In genomic region chr4:1105662-1106061, GRCh38 we compare ENCODE assay signal across 12 cellular contexts.
"Had no signal": no experiment of that assay in that cellular context is flagged by ENCODE, and none has a peak within 500 bp of the region (broad histone marks: within the 10 kb centered on the region; RNA-seq: fewer than 3 reads in every experiment).

No MANE protein-coding gene starts in this region.

- DNase-seq: activated CD4-positive, alpha-beta memory T cell treated with anti-CD3 and anti-CD28 coated beads for 36 hours; activated CD4-positive, alpha-beta T cell treated with anti-CD3 and anti-CD28 coated beads for 1 hour; activated CD8-positive, alpha-beta memory T cell treated with anti-CD3 and anti-CD28 coated beads, Interleukin-2, amount 50 U/mL, for 4 hours; activated gamma-delta T cell treated with Interleukin-2 at 50 U/mL for 16 hours; amygdala; heart right ventricle; mucosa of descending colon; naive thymus-derived CD4-positive, alpha-beta T cell; nucleus accumbens; stimulated activated naive CD8-positive, alpha-beta T cell treated with anti-CD3 and anti-CD28 coated beads, Interleukin-15, amount 100 ng/mL, for 72 hours; T1000 had no signal

- H3K27me3 ChIP-seq: right lobe of liver had no signal

- H3K9me3 ChIP-seq: heart right ventricle, mucosa of descending colon, right lobe of liver had no signal

- H3K27ac ChIP-seq: heart right ventricle, right lobe of liver had no signal

- H3K4me1 ChIP-seq: heart right ventricle, right lobe of liver had no signal

- H3K4me3 ChIP-seq: heart right ventricle, mucosa of descending colon, right lobe of liver had no signal

- H3K36me3 ChIP-seq: heart right ventricle, right lobe of liver had no signal
